ENCODE assay signal across 8 cellular contexts in the genomic region with DNA sequence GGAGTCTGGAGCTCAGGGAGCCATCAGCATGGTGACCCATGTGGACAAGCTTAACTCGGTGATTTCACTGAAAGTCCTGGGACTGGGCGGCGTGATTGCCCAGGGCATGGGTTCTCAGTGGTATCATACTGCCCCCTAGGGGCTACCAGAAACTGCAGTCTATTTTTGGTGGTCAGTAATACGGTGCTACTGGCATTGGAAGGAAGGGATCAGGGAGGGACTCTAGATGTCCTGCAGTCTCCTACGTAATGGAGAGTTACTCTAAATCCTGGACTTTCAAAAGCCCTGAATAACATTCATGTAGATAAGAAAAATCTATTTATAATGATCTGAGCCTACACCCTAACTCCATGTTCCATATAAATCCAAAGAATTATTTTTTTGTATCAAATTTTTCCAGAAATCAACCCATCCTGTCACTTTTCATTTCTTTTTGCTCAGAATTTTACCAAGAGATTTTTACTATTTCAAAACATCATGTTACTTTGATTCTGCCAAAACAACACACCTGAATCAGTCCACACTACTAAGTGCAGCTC. TPM values are rescaled to one million over a fixed set of nuclear protein-coding genes. Genes with fewer than 3 reads are reported as not detected.
DNase-seq lines count a peak whose midpoint lies in the region; ATAC-seq lines count a peak whose summit lies in the region.

No MANE protein-coding gene starts in this region.

- H3K4me3 Mint-ChIP-seq in activated naive CD8-positive, alpha-beta T cell treated with anti-CD3 and anti-CD28 coated beads, Interleukin-2, amount 10 ng/mL, durations not matched to agents 7 days and 5 days: no peak overlapping the region

- peak; percentile 80 for ATAC-seq in activated naive CD8-positive, alpha-beta T cell treated with anti-CD3 and anti-CD28 coated beads, Interleukin-2, amount 10 ng/mL, durations not matched to agents 7 days and 5 days (ENCODE audit: low read depth)
- peak; percentile 89 for ATAC-seq in Right ventricle myocardium superior (ENCODE audit: poor library complexity)
- no peak for ATAC-seq in GM18907 (IDR thresholded peaks at IDR 0.05; ENCODE audit: unreplicated experiment)

- no peaks in the 10 kb centered on the region for H3K9me3 Mint-ChIP-seq in activated naive CD8-positive, alpha-beta T cell treated with anti-CD3 and anti-CD28 coated beads, Interleukin-2, amount 10 ng/mL, durations not matched to agents 7 days and 5 days

- peaks cover 5% of the 10 kb centered on the region for H3K4me1 Mint-ChIP-seq in activated naive CD8-positive, alpha-beta T cell treated with anti-CD3 and anti-CD28 coated beads, Interleukin-2, amount 10 ng/mL, durations not matched to agents 7 days and 5 days

- POLR2A ChIA-PET in activated naive CD8-positive, alpha-beta T cell treated with anti-CD3 and anti-CD28 coated beads, Interleukin-2, amount 10 ng/mL, durations not matched to agents 7 days and 5 days (lab: Charles Lee): no interaction called here

- H3K27me3 Mint-ChIP-seq in activated naive CD8-positive, alpha-beta T cell treated with anti-CD3 and anti-CD28 coated beads, Interleukin-2, amount 10 ng/mL, durations not matched to agents 7 days and 5 days: no peaks in the 10 kb centered on the region

- peaks cover 3% of the 10 kb centered on the region for H3K36me3 Mint-ChIP-seq in activated naive CD8-positive, alpha-beta T cell treated with anti-CD3 and anti-CD28 coated beads, Interleukin-2, amount 10 ng/mL, durations not matched to agents 7 days and 5 days

- peak; percentile 10 to 16 for DNase-seq in activated CD4-positive, alpha-beta T cell treated with anti-CD3 and anti-CD28 coated beads for 24 hours (ENCODE audit: low read depth in 2 of 2)
- DNase-seq in activated CD4-positive, alpha-beta T cell treated with anti-CD3 and anti-CD28 coated beads for 1 hour: no peak
- DNase-seq in LHCN-M2 (ENCODE audit: low read depth): peak; percentile 71
- DNase-seq in RKO (ENCODE audit: low spot score): peak; percentile 77
- DNase-seq in activated naive CD8-positive, alpha-beta T cell treated with anti-CD3 and anti-CD28 coated beads, Interleukin-2, amount 10 ng/mL, durations not matched to agents 7 days and 5 days: peak; percentile 54
- peak; percentile 72 for DNase-seq in Right ventricle myocardium superior
- DNase-seq in pons (ENCODE audit: low spot score): peak; percentile 84

- intact Hi-C loops in Right ventricle myocardium superior (cut with DNase I): loop anchor here (5.0 kb wide), 1 partner anchor 72 kb away; no protein-coding TSS in a partner anchor

- H3K27ac Mint-ChIP-seq in activated naive CD8-positive, alpha-beta T cell treated with anti-CD3 and anti-CD28 coated beads, Interleukin-2, amount 10 ng/mL, durations not matched to agents 7 days and 5 days: peak overlapping the region; percentile 10

RNA-seq across cellular contexts. Expression of gene PABPC4, which starts 37.3 kb away (rescaled TPM):
- total RNA-seq in LHCN-M2 (2014; rRNA removed) (170 and 199 TPM in 2 replicates), Right ventricle myocardium superior (232 TPM)
- 197 TPM for polyA plus RNA-seq in LHCN-M2 (2012)
- total RNA-seq in activated naive CD8-positive, alpha-beta T cell treated with anti-CD3 and anti-CD28 coated beads, Interleukin-2, amount 10 ng/mL, durations not matched to agents 7 days and 5 days: 100 to 1,000 TPM; 198 TPM

RNA-seq across cellular contexts. Expression of gene BMP8A, which starts 47.9 kb away (rescaled TPM):
- total RNA-seq in LHCN-M2 (2014; rRNA removed): not detected in 2 replicates
- 0.11 TPM for polyA plus RNA-seq in LHCN-M2 (2012)
- under 1 TPM in 1 of 2 experiments, not detected in 1; 0.20 TPM for total RNA-seq in activated naive CD8-positive, alpha-beta T cell treated with anti-CD3 and anti-CD28 coated beads, Interleukin-2, amount 10 ng/mL, durations not matched to agents 7 days and 5 days
- total RNA-seq in Right ventricle myocardium superior: 0.30 TPM
